ENCODE assay signal across 9 cellular contexts in genomic region chr4:36325499-36325898, GRCh38. TPM values are rescaled to one million over a fixed set of nuclear protein-coding genes. Genes with fewer than 3 reads are reported as not detected.
DNase-seq lines count a peak whose midpoint lies in the region; ATAC-seq lines count a peak whose summit lies in the region.
"Had no signal": no experiment of that assay in that cellular context is flagged by ENCODE, and none has a peak within 500 bp of the region (broad histone marks: within the 10 kb centered on the region; RNA-seq: fewer than 3 reads in every experiment).

No MANE protein-coding gene starts in this region.

- peak overlapping the region; percentile 24 for H3K4me3 Mint-ChIP-seq in dendritic cell treated with granulocyte-macrophage colony-stimulating factor and Interleukin-4, amounts not matched to agents 40 ng/mL and 50 ng/mL, for 4 days

- H3K9me3 Mint-ChIP-seq in dendritic cell treated with granulocyte-macrophage colony-stimulating factor and Interleukin-4, amounts not matched to agents 40 ng/mL and 50 ng/mL, for 4 days: no peaks in the 10 kb centered on the region

- peak overlapping the region; percentile 97 for H3K27ac Mint-ChIP-seq in dendritic cell treated with granulocyte-macrophage colony-stimulating factor and Interleukin-4, amounts not matched to agents 40 ng/mL and 50 ng/mL, for 4 days

- peaks cover 71% of the 10 kb centered on the region for H3K4me1 Mint-ChIP-seq in dendritic cell treated with granulocyte-macrophage colony-stimulating factor and Interleukin-4, amounts not matched to agents 40 ng/mL and 50 ng/mL, for 4 days (ENCODE audit: low read depth)

- peaks cover 7% of the 10 kb centered on the region for H3K36me3 Mint-ChIP-seq in dendritic cell treated with granulocyte-macrophage colony-stimulating factor and Interleukin-4, amounts not matched to agents 40 ng/mL and 50 ng/mL, for 4 days (ENCODE audit: low read depth)

- ATAC-seq in GM18517 (IDR thresholded peaks at IDR 0.05; ENCODE audit: unreplicated experiment) (peak; percentile 89), GM21515 (IDR thresholded peaks at IDR 0.05; ENCODE audit: unreplicated experiment) (peak; percentile 83), HG03442 (IDR thresholded peaks at IDR 0.05; ENCODE audit: unreplicated experiment) (peak; percentile 81)

- DNase-seq in cortex of kidney (lab: John Stamatoyannopoulos, UW): no peak
- no peak for DNase-seq in SK-N-DZ (ENCODE audit: low spot score)
- no peak for DNase-seq in GM19240 (ENCODE audit: insufficient read length, low spot score)
- DNase-seq in mucosa of gallbladder (ENCODE audit: low spot score): no peak
- DNase-seq: NCI-H510A had no signal

- intact Hi-C loops in dendritic cell treated with granulocyte-macrophage colony-stimulating factor and Interleukin-4, amounts not matched to agents 40 ng/mL and 50 ng/mL, for 4 days (cut with micrococcal nuclease): loop anchor here (2.0 to 5.0 kb wide), 2 partner anchors 23 to 38 kb away; no protein-coding TSS in a partner anchor

- H3K27me3 Mint-ChIP-seq in dendritic cell treated with granulocyte-macrophage colony-stimulating factor and Interleukin-4, amounts not matched to agents 40 ng/mL and 50 ng/mL, for 4 days: no peaks in the 10 kb centered on the region

RNA-seq across cellular contexts. Expression of gene DTHD1, which starts 44.1 kb away (rescaled TPM):
- polyA plus RNA-seq in SK-N-DZ (2014; cell fraction: cytosol; rRNA removed): not detected in 2 replicates
- polyA plus RNA-seq in SK-N-DZ (2014; cell fraction: nucleus; rRNA removed): not detected in 2 replicates
- total RNA-seq in mucosa of gallbladder: 0.20 TPM
